ENCODE assay signal across 9 cellular contexts in genomic region chr9:21153688-21154608, GRCh38. TPM values are rescaled to one million over a fixed set of nuclear protein-coding genes. Genes with fewer than 3 reads are reported as not detected.
DNase-seq lines count a peak whose midpoint lies in the region; ATAC-seq and TF ChIP-seq lines count a peak whose summit lies in the region.
"Had no signal": no experiment of that assay in that cellular context is flagged by ENCODE, and none has a peak within 500 bp of the region (broad histone marks: within the 10 kb centered on the region; RNA-seq: fewer than 3 reads in every experiment).

No MANE protein-coding gene starts in this region.

- DNase-seq in GM06990 (ENCODE audit: extremely low read depth, insufficient read length) (no peak), GM20000 (ENCODE audit: low spot score) (peak; percentile 38), SJCRH30 (peak; percentile 57 to 77), left cardiac atrium (peak; percentile 23), type B pancreatic cell (ENCODE audit: extremely low spot score, unreplicated experiment) (no peak), NCI-H1048 (lab: John Stamatoyannopoulos, UW) (no peak), NCI-H2227 treated with DMSO at 0.1 percent for 48 hours (lab: John Stamatoyannopoulos, UW) (no peak)

- no peak overlapping the region for H3K4me3 Mint-ChIP-seq in type B pancreatic cell

- intact Hi-C loops in left cardiac atrium (cut with DNase I): no loop called here

- peak; percentile 44 for TF ChIP-seq CTCF in GM06990 (IDR thresholded peaks at IDR 0.05; ENCODE audit: insufficient read depth, low read length, poor library complexity, severe bottlenecking)
- TF ChIP-seq CTCF in GM20000 (IDR thresholded peaks at IDR 0.05; ENCODE audit: extremely low read depth, missing control alignments): peak; percentile 15
- peak; percentile 47 for TF ChIP-seq CTCF in type B pancreatic cell (conservative IDR thresholded peaks at IDR 0.05)

- no peak overlapping the region for H3K27ac Mint-ChIP-seq in type B pancreatic cell

- peak overlapping the region; percentile 34 for H3K27ac ChIP-seq in SJCRH30

- H3K9me3 Mint-ChIP-seq in type B pancreatic cell: no peaks in the 10 kb centered on the region

- no peaks in the 10 kb centered on the region for H3K9me3 ChIP-seq in SJCRH30 (replicated peaks)

- H3K27me3 ChIP-seq in GM06990 (replicated peaks; ENCODE audit: control insufficient read depth, insufficient read depth, low read length): no peaks in the 10 kb centered on the region
- H3K27me3 ChIP-seq in SJCRH30: no peaks in the 10 kb centered on the region

- H3K4me1 Mint-ChIP-seq in type B pancreatic cell (ENCODE audit: unreplicated experiment): peaks cover 6% of the 10 kb centered on the region

- ATAC-seq in HG03460 (IDR thresholded peaks at IDR 0.05; ENCODE audit: unreplicated experiment) (peak; percentile 88), left cardiac atrium (peak; percentile 30 to 41)

- H3K4me3 ChIP-seq in GM06990 (replicated peaks; ENCODE audit: low read depth, low read length): no peak overlapping the region
- peak overlapping the region; percentile 29; the same call in 1 of the 2 replicates for H3K4me3 ChIP-seq in SJCRH30

- H3K36me3 Mint-ChIP-seq in type B pancreatic cell: no peaks in the 10 kb centered on the region

- H3K36me3 ChIP-seq in GM06990 (ENCODE audit: control insufficient read depth, insufficient read depth, low read length) (no peaks in the 10 kb centered on the region), SJCRH30 (no peaks in the 10 kb centered on the region)

- H3K4me1 ChIP-seq in SJCRH30: peaks cover 3% of the 10 kb centered on the region

- no peaks in the 10 kb centered on the region for H3K27me3 Mint-ChIP-seq in type B pancreatic cell

RNA-seq across cellular contexts. Expression of gene IFNW1, which starts 12.3 kb away (rescaled TPM):
- not detected in 2 replicates for total RNA-seq in SJCRH30 (2014; rRNA removed; shearing (Covaris generic))
- total RNA-seq in left cardiac atrium: not detected
- total RNA-seq in type B pancreatic cell (ENCODE audit: low replicate concordance): not detected in 2 replicates
- total RNA-seq: T-helper 2 cell treated with Interferon-gamma antibody and Interleukin-4, amounts not matched to agents 100 ng/mL and 5 ng/mL, for 36 hours had no signal

RNA-seq across cellular contexts. Expression of gene IFNA21, which starts 12.5 kb away (rescaled TPM):
- total RNA-seq in SJCRH30 (2014; rRNA removed; shearing (Covaris generic)): not detected in 2 replicates
- total RNA-seq in left cardiac atrium (not detected), type B pancreatic cell (ENCODE audit: low replicate concordance) (not detected in 2 replicates)
- total RNA-seq: T-helper 2 cell treated with Interferon-gamma antibody and Interleukin-4, amounts not matched to agents 100 ng/mL and 5 ng/mL, for 36 hours had no signal

RNA-seq across cellular contexts. Expression of gene IFNA4, which starts 33.4 kb away (rescaled TPM):
- not detected in 2 replicates for total RNA-seq in SJCRH30 (2014; rRNA removed; shearing (Covaris generic))
- total RNA-seq in left cardiac atrium (not detected), type B pancreatic cell (ENCODE audit: low replicate concordance) (not detected in 2 replicates)
- total RNA-seq: T-helper 2 cell treated with Interferon-gamma antibody and Interleukin-4, amounts not matched to agents 100 ng/mL and 5 ng/mL, for 36 hours had no signal

RNA-seq across cellular contexts. Expression of gene IFNA7, which starts 48.1 kb away (rescaled TPM):
- total RNA-seq in SJCRH30 (2014; rRNA removed; shearing (Covaris generic)): not detected in 2 replicates
- total RNA-seq in left cardiac atrium (not detected), type B pancreatic cell (ENCODE audit: low replicate concordance) (not detected in 2 replicates)
- total RNA-seq: T-helper 2 cell treated with Interferon-gamma antibody and Interleukin-4, amounts not matched to agents 100 ng/mL and 5 ng/mL, for 36 hours had no signal

RNA-seq across cellular contexts. Expression of gene IFNA10, which starts 53.0 kb away (rescaled TPM):
- total RNA-seq in SJCRH30 (2014; rRNA removed; shearing (Covaris generic)): not detected in 2 replicates
- total RNA-seq in left cardiac atrium: not detected
- total RNA-seq in type B pancreatic cell (ENCODE audit: low replicate concordance): not detected in 2 replicates
- total RNA-seq: T-helper 2 cell treated with Interferon-gamma antibody and Interleukin-4, amounts not matched to agents 100 ng/mL and 5 ng/mL, for 36 hours had no signal

Comparison
In these comparisons a context has a peak if more than half of its experiments do, and no peak if none do; other contexts are left out.
1. DNase-seq: peak in GM20000 (single experiment), SJCRH30 (2 of 2) and left cardiac atrium (single experiment); none in GM06990 (single experiment), type B pancreatic cell (single experiment), NCI-H1048 (single experiment) and NCI-H2227 treated with DMSO at 0.1 percent for 48 hours (single experiment).
2. Peak in every context shown above with its lines, with median percentiles within 50 percentile points of each other: CTCF ChIP-seq.